In the genomic region with DNA sequence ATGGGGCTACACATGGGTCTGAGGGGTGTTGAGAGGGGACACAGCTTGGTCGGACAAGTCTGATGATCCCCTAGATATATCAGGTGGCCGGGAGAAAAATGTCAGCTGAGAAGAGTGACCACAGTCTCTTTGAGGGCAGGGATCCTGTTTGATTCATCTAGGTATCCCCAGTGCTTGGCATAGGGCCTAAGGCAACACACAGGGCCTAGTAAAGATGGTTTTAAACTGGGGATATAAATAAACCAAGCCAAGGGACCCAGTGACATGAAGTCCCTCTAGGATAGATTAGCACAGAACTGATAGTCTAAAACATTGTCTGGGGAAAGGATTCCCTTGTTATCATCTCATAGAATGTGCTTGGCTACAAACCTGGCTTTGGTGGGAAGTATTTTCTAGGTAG, we compare ENCODE assay signal across 10 cellular contexts. TPM values are rescaled to one million over a fixed set of nuclear protein-coding genes. Genes with fewer than 3 reads are reported as not detected.
DNase-seq lines count a peak whose midpoint lies in the region; ATAC-seq, FAIRE-seq and TF ChIP-seq lines count a peak whose summit lies in the region.
"Had no signal": no experiment of that assay in that cellular context is flagged by ENCODE, and none has a peak within 500 bp of the region (broad histone marks: within the 10 kb centered on the region; RNA-seq: fewer than 3 reads in every experiment).

No MANE protein-coding gene starts in this region.

- H3K4me1 ChIP-seq in GM23338 (ENCODE audit: insufficient read depth) (no peaks in the 10 kb centered on the region), kidney (ENCODE audit: control insufficient read depth in 1 of 2, insufficient read depth in 1 of 2, low read depth in 1 of 2, low read length in 2 of 2) (peaks cover 9 to 11% of the 10 kb centered on the region in 2 donors)

- H3K9me2 ChIP-seq in GM23338 (ENCODE audit: insufficient read depth), result no peaks in the 10 kb centered on the region

- H3K36me3 Mint-ChIP-seq in GM23338 (ENCODE audit: low read depth), result peaks cover 12% of the 10 kb centered on the region; the same call in 2 of the 3 replicates
- H3K36me3 Mint-ChIP-seq in activated T-helper 17 cell treated with anti-CD3 and anti-CD28 coated beads, Interleukin-2, amount 50 U/mL, for 72 hours (ENCODE audit: low read depth), result peaks cover 27% of the 10 kb centered on the region

- POLR2A ChIA-PET in AG04450 (lab: Yijun Ruan, JAX), result no interaction called here

- no peaks in the 10 kb centered on the region for H3K9me3 Mint-ChIP-seq in GM23338
- no peaks in the 10 kb centered on the region for H3K9me3 Mint-ChIP-seq in activated T-helper 17 cell treated with anti-CD3 and anti-CD28 coated beads, Interleukin-2, amount 50 U/mL, for 72 hours

- peaks cover 23% of the 10 kb centered on the region for H3K4me1 Mint-ChIP-seq in GM23338
- H3K4me1 Mint-ChIP-seq in activated T-helper 17 cell treated with anti-CD3 and anti-CD28 coated beads, Interleukin-2, amount 50 U/mL, for 72 hours, result peaks cover 21% of the 10 kb centered on the region

- CTCF ChIA-PET in AG04450 (lab: Charles Lee), result interaction anchor here (1.0 to 6.2 kb wide), 3 partner anchors 265 to 329 kb away, joined by 5 to 61 read pairs (median 30); no protein-coding TSS in a partner anchor

- H3F3A ChIP-seq in GM23338 (replicated peaks; ENCODE audit: low read depth), result no peaks in the 10 kb centered on the region

- no peaks in the 10 kb centered on the region for H4K20me1 ChIP-seq in GM23338 (replicated peaks; ENCODE audit: insufficient read depth)

- ATAC-seq in GM23338 (no peak), GM21381 (IDR thresholded peaks at IDR 0.05; ENCODE audit: unreplicated experiment) (no peak)
- ATAC-seq in activated T-helper 17 cell treated with anti-CD3 and anti-CD28 coated beads, Interleukin-2, amount 50 U/mL, for 72 hours (replicated peaks), result no peak

- H3K27me3 ChIP-seq in AG04450 (ENCODE audit: control insufficient read depth, insufficient read depth, low read length), result no peaks in the 10 kb centered on the region
- H3K27me3 ChIP-seq in GM23338 (ENCODE audit: insufficient read depth), result no peaks in the 10 kb centered on the region

- H3K27ac ChIP-seq in AG04450 (ENCODE audit: low read depth, low read length) (no peak overlapping the region), GM23338 (ENCODE audit: low read depth) (no peak overlapping the region), kidney (ENCODE audit: low read depth in 2 of 2, low read length in 2 of 2) (no peak overlapping the region)

- H3K27ac Mint-ChIP-seq in GM23338, result 0 out of 2 replicates have a peak overlapping the region, but pooled peaks have one; percentile 9
- H3K27ac Mint-ChIP-seq in activated T-helper 17 cell treated with anti-CD3 and anti-CD28 coated beads, Interleukin-2, amount 50 U/mL, for 72 hours, result peak overlapping the region; percentile 98

- H3K9me3 ChIP-seq in AG04450 (ENCODE audit: control insufficient read depth, insufficient read depth, low read length) (no peaks in the 10 kb centered on the region; the same call in 1 of the 2 replicates), kidney (ENCODE audit: control insufficient read depth in 1 of 2, low read length in 2 of 2) (no peaks in the 10 kb centered on the region)

- H3K4me3 Mint-ChIP-seq in GM23338, result peak overlapping the region; percentile 97
- H3K4me3 Mint-ChIP-seq in activated T-helper 17 cell treated with anti-CD3 and anti-CD28 coated beads, Interleukin-2, amount 50 U/mL, for 72 hours, result peak overlapping the region; percentile 97

- intact Hi-C loops in kidney (cut with DNase I), result no loop called here

- in situ Hi-C loops in GM13977 (cut with MboI; ENCODE audit: low pct_unique_long_range_greater_than_20kb, low sequenced_read_pairs, unreplicated experiment), result loop anchor here (10.0 to 25.0 kb wide), 2 partner anchors 363 to 641 kb away; no protein-coding TSS in a partner anchor

- peak overlapping the region; percentile 95 to 99 for H3K9ac ChIP-seq in kidney (ENCODE audit: low read length in 2 of 2)

- peaks cover 5% of the 10 kb centered on the region for H3K27me3 Mint-ChIP-seq in GM23338 (ENCODE audit: insufficient read depth, low read depth, poor library complexity)
- H3K27me3 Mint-ChIP-seq in activated T-helper 17 cell treated with anti-CD3 and anti-CD28 coated beads, Interleukin-2, amount 50 U/mL, for 72 hours, result no peaks in the 10 kb centered on the region

- H3K79me2 ChIP-seq in GM23338 (replicated peaks; ENCODE audit: insufficient read depth), result no peaks in the 10 kb centered on the region

- DNase-seq in AG04450 (ENCODE audit: low read depth, low spot score) (no peak), GM23338 (ENCODE audit: low spot score) (no peak), kidney (no peak), GM13977 (ENCODE audit: low spot score) (no peak), NCI-H1105 (lab: John Stamatoyannopoulos, UW) (no peak), RCC 7860 (ENCODE audit: low spot score) (no peak)
- DNase-seq: Right ventricle myocardium superior; stimulated activated CD4-positive, alpha-beta T cell treated with anti-CD3 and anti-CD28 coated beads, Interleukin-1b, Interleukin-23, amount 100 ng/mL, for 48 hours had no signal

- FAIRE-seq in kidney (lab: Jason Lieb, UNC) (no peak), RCC 7860 (lab: Jason Lieb, UNC) (no peak)

- TF ChIP-seq CTCF in AG04450 (IDR thresholded peaks at IDR 0.05; ENCODE audit: low read depth, low read length) (no peak), GM23338 (conservative IDR thresholded peaks at IDR 0.05; ENCODE audit: low read depth in 2 of 2) (no peak), kidney (IDR thresholded peaks at IDR 0.05; ENCODE audit: borderline replicate concordance, extremely low read depth, insufficient read depth) (no peak), GM13977 (IDR thresholded peaks at IDR 0.05; ENCODE audit: extremely low read depth, insufficient read depth, missing control alignments) (no peak)

- H3K36me3 ChIP-seq in GM23338 (ENCODE audit: insufficient read depth) (no peaks in the 10 kb centered on the region; the same call in 1 of the 2 replicates), kidney (ENCODE audit: control insufficient read depth in 1 of 2, insufficient read depth in 2 of 2, low read length in 2 of 2) (peaks cover 2 to 9% of the 10 kb centered on the region in 2 donors)

- no peak overlapping the region for H2AFZ ChIP-seq in GM23338

- 0 out of 2 replicates have a peak overlapping the region, but pooled peaks have one; percentile 86 for H3K4me2 ChIP-seq in GM23338

- H3K4me3 ChIP-seq in AG04450 (ENCODE audit: low read depth, low read length), result peak overlapping the region; percentile 98
- H3K4me3 ChIP-seq in GM23338, result no peak overlapping the region; the same call in 1 of the 2 replicates
- peak overlapping the region in 1 of 2 donors; percentile 96 for H3K4me3 ChIP-seq in kidney (ENCODE audit: low read length in 2 of 2)

TF ChIP-seq in GM23338, 12 proteins besides CTCF, POLR2A, EP300 and RAD21 (continues in another document):
- no peak for TF ChIP-seq EZH2 (IDR thresholded peaks at IDR 0.05; ENCODE audit: low read depth, unreplicated experiment)

RNA-seq across cellular contexts. Expression of a gene that starts 1.4 kb away (rescaled TPM):
- polyA plus RNA-seq in AG04450 (2011; rRNA removed), result 9.8 and 11.4 TPM in 2 replicates
- polyA minus RNA-seq in AG04450 (2011; rRNA and poly(A)+ RNA removed), result 9.9 and 10.9 TPM in 2 replicates
- 5.4 and 8.2 TPM in 2 replicates for total RNA-seq in GM23338 (2014; rRNA removed; shearing (Covaris generic))
- polyA plus RNA-seq in GM23338 (2016; fragmentation: Nextera tagmentation; extraction: Ambion mirVana), result 21.6 and 24.0 TPM in 2 replicates
- total RNA-seq in activated T-helper 17 cell treated with anti-CD3 and anti-CD28 coated beads, Interleukin-2, amount 50 U/mL, for 72 hours, result 10 to 100 TPM in 1 of 2 donors, 1 to 10 TPM in 1; 6.1 to 11.2 TPM
- 10.5 TPM for total RNA-seq in kidney
- 2.0 TPM for polyA plus RNA-seq in kidney (ENCODE audit: insufficient read depth, low read depth, low replicate concordance)
